1 cellular context compared by ENCODE assay signal in genomic region chrX:119756926-119757635, GRCh38.
TF ChIP-seq lines count a peak whose summit lies in the region.

No MANE protein-coding gene starts in this region.

TF ChIP-seq in IMR-90, 13 proteins besides CTCF, POLR2A, EP300 and RAD21:
- no peak for TF ChIP-seq MXI1 (IDR thresholded peaks at IDR 0.05; ENCODE audit: borderline replicate concordance, low read depth, low read length)
- no peak for TF ChIP-seq RFX5 (IDR thresholded peaks at IDR 0.05; ENCODE audit: low read depth, low read length)
- TF ChIP-seq MAFK (IDR thresholded peaks at IDR 0.05; ENCODE audit: low read depth, low read length): no peak
- TF ChIP-seq SMC3 (IDR thresholded peaks at IDR 0.05; ENCODE audit: low read depth, low read length): no peak
- TF ChIP-seq USF2 (IDR thresholded peaks at IDR 0.05; ENCODE audit: low read depth, low read length): no peak
- no peak for TF ChIP-seq MAZ (IDR thresholded peaks at IDR 0.05; ENCODE audit: borderline replicate concordance, low read depth, low read length)
- TF ChIP-seq FOS (IDR thresholded peaks at IDR 0.05; ENCODE audit: low read depth, low read length): no peak
- TF ChIP-seq NFE2L2 (IDR thresholded peaks at IDR 0.05; ENCODE audit: low read depth, low read length): no peak
- TF ChIP-seq CHD1 (IDR thresholded peaks at IDR 0.05; ENCODE audit: low read depth, low read length): no peak
- no peak for TF ChIP-seq RCOR1 (IDR thresholded peaks at IDR 0.05; ENCODE audit: insufficient replicate concordance, low read length)
- TF ChIP-seq CEBPB (IDR thresholded peaks at IDR 0.05; ENCODE audit: low read depth, low read length): no peak
- TF ChIP-seq ELK1 (IDR thresholded peaks at IDR 0.05; ENCODE audit: borderline replicate concordance, low read depth, low read length): no peak
- TF ChIP-seq BHLHE40 (IDR thresholded peaks at IDR 0.05; ENCODE audit: low read depth, low read length): no peak
